In genomic region chr7:130927564-130927963, GRCh38 we compare ENCODE assay signal across 11 cellular contexts.
DNase-seq lines count a peak whose midpoint lies in the region; ATAC-seq and TF ChIP-seq lines count a peak whose summit lies in the region.
"Had no signal": no experiment of that assay in that cellular context is flagged by ENCODE, and none has a peak within 500 bp of the region (broad histone marks: within the 10 kb centered on the region; RNA-seq: fewer than 3 reads in every experiment).

No MANE protein-coding gene starts in this region.

- CTCF ChIA-PET in activated CD8-positive, alpha-beta memory T cell treated with anti-CD3 and anti-CD28 coated beads, Interleukin-2, amount 10 ng/mL, durations not matched to agents 7 days and 5 days (lab: Charles Lee): interaction anchor here (0.9 to 2.7 kb wide), 7 partner anchors 10 to 31 kb away, joined by 3 to 16 read pairs (median 4); no protein-coding TSS in a partner anchor
- CTCF ChIA-PET in activated CD8-positive, alpha-beta T cell treated with anti-CD3 and anti-CD28 coated beads for 36 hours (lab: Charles Lee): interaction anchor here (1.0 to 1.9 kb wide), 2 partner anchors 14 to 55 kb away, joined by 3 to 6 read pairs; no protein-coding TSS in a partner anchor

- intact Hi-C loops in activated CD8-positive, alpha-beta T cell treated with anti-CD3 and anti-CD28 coated beads for 36 hours (cut with micrococcal nuclease): no loop called here

- DNase-seq in activated CD8-positive, alpha-beta memory T cell treated with anti-CD3 and anti-CD28 coated beads, Interleukin-2, amount 10 ng/mL, durations not matched to agents 7 days and 5 days: no peak
- DNase-seq in activated CD8-positive, alpha-beta memory T cell treated with anti-CD3 and anti-CD28 coated beads, Interleukin-2, amount 50 U/mL, for 4 hours: no peak
- peak; percentile 1 for DNase-seq in activated CD8-positive, alpha-beta T cell treated with anti-CD3 and anti-CD28 coated beads for 36 hours
- DNase-seq in immature natural killer cell: no peak
- no peak for DNase-seq in stimulated activated naive CD8-positive, alpha-beta T cell treated with anti-CD3 and anti-CD28 coated beads, Interleukin-15, amount 100 ng/mL, for 72 hours
- DNase-seq in NCI-H524 treated with DMSO at 0.1 percent for 48 hours (lab: John Stamatoyannopoulos, UW): no peak
- DNase-seq in SW 1271 (lab: John Stamatoyannopoulos, UW): no peak
- DNase-seq in Kasumi-1 (lab: John Stamatoyannopoulos, UW): no peak
- DNase-seq: ACHN, SJCRH30 had no signal

- H3K27ac Mint-ChIP-seq in activated CD8-positive, alpha-beta memory T cell treated with anti-CD3 and anti-CD28 coated beads, Interleukin-2, amount 10 ng/mL, durations not matched to agents 7 days and 5 days: peak overlapping the region; percentile 88
- H3K27ac Mint-ChIP-seq in activated CD8-positive, alpha-beta T cell treated with anti-CD3 and anti-CD28 coated beads for 36 hours: peak overlapping the region; percentile 92
- peak overlapping the region in 4 of 6 donors; percentile 54 to 87 (median 82) for H3K27ac Mint-ChIP-seq in immature natural killer cell
- H3K27ac Mint-ChIP-seq in stimulated activated naive CD8-positive, alpha-beta T cell treated with anti-CD3 and anti-CD28 coated beads, Interleukin-15, amount 100 ng/mL, for 72 hours: peak overlapping the region; percentile 84 to 90

- ATAC-seq in activated CD8-positive, alpha-beta memory T cell treated with anti-CD3 and anti-CD28 coated beads, Interleukin-2, amount 10 ng/mL, durations not matched to agents 7 days and 5 days: no peak
- ATAC-seq in activated CD8-positive, alpha-beta T cell treated with anti-CD3 and anti-CD28 coated beads for 36 hours: no peak
- ATAC-seq in stimulated activated naive CD8-positive, alpha-beta T cell treated with anti-CD3 and anti-CD28 coated beads, Interleukin-15, amount 100 ng/mL, for 72 hours: no peak
- ATAC-seq: esophagus mucosa had no signal

- no peaks in the 10 kb centered on the region for H3K9me3 Mint-ChIP-seq in activated CD8-positive, alpha-beta memory T cell treated with anti-CD3 and anti-CD28 coated beads, Interleukin-2, amount 10 ng/mL, durations not matched to agents 7 days and 5 days (ENCODE audit: low read depth)
- no peaks in the 10 kb centered on the region for H3K9me3 Mint-ChIP-seq in activated CD8-positive, alpha-beta T cell treated with anti-CD3 and anti-CD28 coated beads for 36 hours
- H3K9me3 Mint-ChIP-seq in immature natural killer cell: no peaks in the 10 kb centered on the region
- no peaks in the 10 kb centered on the region for H3K9me3 Mint-ChIP-seq in stimulated activated naive CD8-positive, alpha-beta T cell treated with anti-CD3 and anti-CD28 coated beads, Interleukin-15, amount 100 ng/mL, for 72 hours

- H3K4me1 Mint-ChIP-seq in activated CD8-positive, alpha-beta memory T cell treated with anti-CD3 and anti-CD28 coated beads, Interleukin-2, amount 10 ng/mL, durations not matched to agents 7 days and 5 days: peaks cover 86% of the 10 kb centered on the region
- peaks cover 81% of the 10 kb centered on the region for H3K4me1 Mint-ChIP-seq in activated CD8-positive, alpha-beta T cell treated with anti-CD3 and anti-CD28 coated beads for 36 hours (ENCODE audit: low read depth)
- H3K4me1 Mint-ChIP-seq in immature natural killer cell: peaks cover 53 to 76% of the 10 kb centered on the region in 2 donors
- H3K4me1 Mint-ChIP-seq in stimulated activated naive CD8-positive, alpha-beta T cell treated with anti-CD3 and anti-CD28 coated beads, Interleukin-15, amount 100 ng/mL, for 72 hours: peaks cover 93% of the 10 kb centered on the region

- H3K4me3 Mint-ChIP-seq in activated CD8-positive, alpha-beta memory T cell treated with anti-CD3 and anti-CD28 coated beads, Interleukin-2, amount 10 ng/mL, durations not matched to agents 7 days and 5 days: no peak overlapping the region
- H3K4me3 Mint-ChIP-seq in activated CD8-positive, alpha-beta T cell treated with anti-CD3 and anti-CD28 coated beads for 36 hours: no peak overlapping the region
- peak overlapping the region in 4 of 5 donors; percentile 22 to 61 (median 46) for H3K4me3 Mint-ChIP-seq in immature natural killer cell
- H3K4me3 Mint-ChIP-seq in stimulated activated naive CD8-positive, alpha-beta T cell treated with anti-CD3 and anti-CD28 coated beads, Interleukin-15, amount 100 ng/mL, for 72 hours: peak overlapping the region in 1 of 2 donors; percentile 41

- TF ChIP-seq CTCF in activated CD8-positive, alpha-beta T cell treated with anti-CD3 and anti-CD28 coated beads for 36 hours (IDR thresholded peaks at IDR 0.05): no peak

- H3K27me3 Mint-ChIP-seq in activated CD8-positive, alpha-beta memory T cell treated with anti-CD3 and anti-CD28 coated beads, Interleukin-2, amount 10 ng/mL, durations not matched to agents 7 days and 5 days: no peaks in the 10 kb centered on the region
- no peaks in the 10 kb centered on the region for H3K27me3 Mint-ChIP-seq in activated CD8-positive, alpha-beta T cell treated with anti-CD3 and anti-CD28 coated beads for 36 hours
- peaks cover 4 to 28% (median 9%) of the 10 kb centered on the region in 3 donors for H3K27me3 Mint-ChIP-seq in immature natural killer cell (ENCODE audit: low read depth in 3 of 3)
- no peaks in the 10 kb centered on the region for H3K27me3 Mint-ChIP-seq in stimulated activated naive CD8-positive, alpha-beta T cell treated with anti-CD3 and anti-CD28 coated beads, Interleukin-15, amount 100 ng/mL, for 72 hours

- peaks cover 53% of the 10 kb centered on the region for H3K36me3 Mint-ChIP-seq in activated CD8-positive, alpha-beta memory T cell treated with anti-CD3 and anti-CD28 coated beads, Interleukin-2, amount 10 ng/mL, durations not matched to agents 7 days and 5 days
- H3K36me3 Mint-ChIP-seq in activated CD8-positive, alpha-beta T cell treated with anti-CD3 and anti-CD28 coated beads for 36 hours (ENCODE audit: low read depth): peaks cover 80% of the 10 kb centered on the region
- H3K36me3 Mint-ChIP-seq in immature natural killer cell: peaks cover 0 to 5% (median 4%) of the 10 kb centered on the region in 3 donors

- POLR2A ChIA-PET in activated CD8-positive, alpha-beta T cell treated with anti-CD3 and anti-CD28 coated beads for 36 hours (lab: Charles Lee): interaction anchor here (0.6 to 12.3 kb wide), 4 partner anchors 11 to 481 kb away, joined by 3 to 115 read pairs (median 4); no protein-coding TSS in a partner anchor

Comparison
In these comparisons a context has a peak if more than half of its experiments do, and no peak if none do; other contexts are left out.
1. H3K4me3 Mint-ChIP-seq: peak in immature natural killer cell (4 of 5); none in activated CD8-positive, alpha-beta memory T cell treated with anti-CD3 and anti-CD28 coated beads, Interleukin-2, amount 10 ng/mL, durations not matched to agents 7 days and 5 days (single experiment) and activated CD8-positive, alpha-beta T cell treated with anti-CD3 and anti-CD28 coated beads for 36 hours (single experiment).
2. Peak in every context shown above with its lines, with median percentiles within 50 percentile points of each other: H3K27ac Mint-ChIP-seq.